ENCODE assay signal across 21 cellular contexts in the genomic region with DNA sequence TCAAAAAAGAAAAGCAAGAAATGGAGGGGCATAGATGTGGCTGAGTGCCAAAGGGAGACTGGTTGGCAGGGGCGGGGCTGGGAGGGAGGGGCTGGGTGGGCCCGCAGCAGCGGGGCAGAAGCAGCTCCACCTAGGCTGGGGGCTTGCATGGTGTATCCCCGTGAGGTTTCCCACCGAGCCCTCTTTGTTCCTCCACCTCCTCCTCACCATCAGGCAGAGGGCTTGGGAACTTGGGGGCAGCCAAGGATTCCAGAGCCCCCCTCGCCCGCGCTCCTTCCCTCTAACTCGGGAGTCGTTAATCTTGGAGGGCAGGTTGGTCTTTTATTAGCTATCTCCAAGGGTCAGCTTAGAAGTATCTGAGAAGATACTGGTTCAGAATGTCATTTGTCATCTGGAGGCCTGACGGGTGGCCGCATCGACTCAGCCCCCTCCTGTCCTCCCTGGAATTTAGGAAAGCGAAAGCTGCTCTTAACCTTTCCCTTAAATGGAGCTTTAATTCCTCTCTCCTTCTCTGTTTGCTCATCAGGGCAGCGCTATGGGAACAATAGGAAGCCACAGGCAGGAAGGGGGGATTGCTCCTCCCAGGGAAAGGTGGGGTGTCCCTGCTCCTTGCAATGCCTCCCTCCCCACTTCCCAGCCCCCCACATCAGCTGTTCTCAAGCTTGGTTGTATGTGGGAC.
DNase-seq lines count a peak whose midpoint lies in the region; ATAC-seq and TF ChIP-seq lines count a peak whose summit lies in the region.
"Had no signal": no experiment of that assay in that cellular context is flagged by ENCODE, and none has a peak within 500 bp of the region (broad histone marks: within the 10 kb centered on the region; RNA-seq: fewer than 3 reads in every experiment).

No MANE protein-coding gene starts in this region.

- no peak overlapping the region for H3K4me3 Mint-ChIP-seq in activated T-cell treated with anti-CD3 and anti-CD28 coated beads, Interleukin-2, amount 50 U/mL, for 24 hours
- H3K4me3 Mint-ChIP-seq: IgD-negative memory B cell; naive B cell; T-helper 2 cell treated with Interferon-gamma antibody and Interleukin-4, amounts not matched to agents 5 μg/mL and 100 μg/mL, for 36 hours had no signal

- H2AFZ ChIP-seq in parathyroid adenoma: peak overlapping the region; percentile 38
- H2AFZ ChIP-seq: hepatocyte had no signal

- H3K4me2 ChIP-seq in parathyroid adenoma (ENCODE audit: low read length): no peak overlapping the region
- H3K4me2 ChIP-seq: hepatocyte had no signal

- H3K4me1 ChIP-seq in iPS DF 6.9 (ENCODE audit: control insufficient read depth, insufficient read depth, low read length) (peaks cover 2% of the 10 kb centered on the region; the same call in 1 of the 2 replicates), parathyroid adenoma (no peaks in the 10 kb centered on the region)
- H3K4me1 ChIP-seq: body of pancreas, left ventricle myocardium inferior, thyroid gland had no signal

- H3K9me3 Mint-ChIP-seq in activated T-cell treated with anti-CD3 and anti-CD28 coated beads, Interleukin-2, amount 50 U/mL, for 24 hours: peaks cover 5% of the 10 kb centered on the region

- TF ChIP-seq CTCF in AG04450 (IDR thresholded peaks at IDR 0.05; ENCODE audit: low read depth, low read length) (no peak), parathyroid adenoma (IDR thresholded peaks at IDR 0.05) (no peak)

- POLR2A ChIA-PET in AG04450 (lab: Yijun Ruan, JAX): no interaction called here

- H3K27me3 ChIP-seq in AG04450 (ENCODE audit: control insufficient read depth, insufficient read depth, low read length) (no peaks in the 10 kb centered on the region), iPS DF 6.9 (ENCODE audit: control insufficient read depth, insufficient read depth, low read length) (no peaks in the 10 kb centered on the region), parathyroid adenoma (ENCODE audit: control insufficient read depth, insufficient read depth, low read length) (peaks cover 4% of the 10 kb centered on the region)
- H3K27me3 ChIP-seq: body of pancreas, thyroid gland had no signal

- DNase-seq in AG04450 (ENCODE audit: low read depth, low spot score) (no peak), RPMI7951 (ENCODE audit: low read depth) (peak; percentile 15), iPS DF 6.9 (ENCODE audit: low read depth, low spot score) (peak; percentile 35), COLO829 (ENCODE audit: low spot score) (no peak), NCI-H226 (no peak)
- no peak for DNase-seq in activated T-cell treated with anti-CD3 and anti-CD28 coated beads, Interleukin-2, amount 50 U/mL, for 24 hours
- DNase-seq: body of pancreas, dorsolateral prefrontal cortex, EL, HCEC 1CT, left ventricle myocardium inferior, naive B cell, NCI-H2171 treated with DMSO at 0.1 percent for 48 hours, SHP77, thyroid gland had no signal

- WGBS in iPS DF 6.9 (ENCODE audit: insufficient coverage, insufficient read length): no CpG with 5 or more reads among the region's 15 CpGs

- no peak for ATAC-seq in GM19395 (IDR thresholded peaks at IDR 0.05; ENCODE audit: unreplicated experiment)
- ATAC-seq: activated CD4-positive, CD25-positive, alpha-beta regulatory T cell treated with anti-CD3 and anti-CD28 coated beads, Interleukin-2, amount 50 U/mL, for 24 hours; body of pancreas had no signal

- H3K27ac Mint-ChIP-seq in activated T-cell treated with anti-CD3 and anti-CD28 coated beads, Interleukin-2, amount 50 U/mL, for 24 hours: no peak overlapping the region
- H3K27ac Mint-ChIP-seq: IgD-negative memory B cell; naive B cell; T-helper 2 cell treated with Interferon-gamma antibody and Interleukin-4, amounts not matched to agents 5 μg/mL and 100 μg/mL, for 36 hours had no signal

- no peaks in the 10 kb centered on the region for H3K79me2 ChIP-seq in parathyroid adenoma
- H3K79me2 ChIP-seq: hepatocyte had no signal

- no peak overlapping the region for H3K27ac ChIP-seq in AG04450 (ENCODE audit: low read depth, low read length)
- no peak overlapping the region for H3K27ac ChIP-seq in iPS DF 6.9 (ENCODE audit: low read length)
- no peak overlapping the region for H3K27ac ChIP-seq in parathyroid adenoma
- H3K27ac ChIP-seq: body of pancreas, dorsolateral prefrontal cortex, hepatocyte, left ventricle myocardium inferior, thyroid gland had no signal

- no peak overlapping the region for H3K9ac ChIP-seq in parathyroid adenoma

- CTCF ChIA-PET in AG04450 (lab: Charles Lee): interaction anchor here (0.6 kb wide), 1 partner anchor 92 kb away, joined by 4 read pairs; no protein-coding TSS in a partner anchor

- H3K4me1 Mint-ChIP-seq in activated T-cell treated with anti-CD3 and anti-CD28 coated beads, Interleukin-2, amount 50 U/mL, for 24 hours (ENCODE audit: low read depth): no peaks in the 10 kb centered on the region
- H3K4me1 Mint-ChIP-seq: IgD-negative memory B cell, naive B cell had no signal

- peaks cover 21% of the 10 kb centered on the region for H3K27me3 Mint-ChIP-seq in activated T-cell treated with anti-CD3 and anti-CD28 coated beads, Interleukin-2, amount 50 U/mL, for 24 hours

- no peaks in the 10 kb centered on the region for H3K36me3 Mint-ChIP-seq in activated T-cell treated with anti-CD3 and anti-CD28 coated beads, Interleukin-2, amount 50 U/mL, for 24 hours (ENCODE audit: low read depth)
- H3K36me3 Mint-ChIP-seq: IgD-negative memory B cell, naive B cell had no signal

- H3K9me3 ChIP-seq in AG04450 (ENCODE audit: control insufficient read depth, insufficient read depth, low read length) (no peaks in the 10 kb centered on the region; the same call in 1 of the 2 replicates), iPS DF 6.9 (ENCODE audit: control insufficient read depth, insufficient read depth, low read length) (no peaks in the 10 kb centered on the region), parathyroid adenoma (ENCODE audit: control insufficient read depth, low read length) (no peaks in the 10 kb centered on the region)
- H3K9me3 ChIP-seq: body of pancreas, thyroid gland had no signal

- no peaks in the 10 kb centered on the region for H3K36me3 ChIP-seq in iPS DF 6.9 (ENCODE audit: control insufficient read depth, insufficient read depth, low read length)
- no peaks in the 10 kb centered on the region for H3K36me3 ChIP-seq in parathyroid adenoma (ENCODE audit: control insufficient read depth, insufficient read depth, low read length)
- H3K36me3 ChIP-seq: left ventricle myocardium inferior, thyroid gland had no signal

- H3K4me3 ChIP-seq in AG04450 (ENCODE audit: low read depth, low read length) (peak overlapping the region; percentile 31; the same call in 1 of the 2 replicates), iPS DF 6.9 (ENCODE audit: low read length) (no peak overlapping the region), parathyroid adenoma (ENCODE audit: low read depth, low read length) (no peak overlapping the region)
- H3K4me3 ChIP-seq: body of pancreas, hepatocyte, left ventricle myocardium inferior, thyroid gland had no signal

Comparison
In these comparisons a context has a peak if more than half of its experiments do, and no peak if none do; other contexts are left out.
1. DNase-seq: peak in RPMI7951 (single experiment) and iPS DF 6.9 (single experiment); none in AG04450 (single experiment), COLO829 (single experiment), activated T-cell treated with anti-CD3 and anti-CD28 coated beads, Interleukin-2, amount 50 U/mL, for 24 hours (single experiment) and NCI-H226 (single experiment).